ENCODE assay signal across 14 cellular contexts in genomic region chr20:32112862-32113261, GRCh38. TPM values are rescaled to one million over a fixed set of nuclear protein-coding genes. Genes with fewer than 3 reads are reported as not detected.
DNase-seq lines count a peak whose midpoint lies in the region; ATAC-seq and TF ChIP-seq lines count a peak whose summit lies in the region.
"Had no signal": no experiment of that assay in that cellular context is flagged by ENCODE, and none has a peak within 500 bp of the region (broad histone marks: within the 10 kb centered on the region; RNA-seq: fewer than 3 reads in every experiment).

No MANE protein-coding gene starts in this region.

- H3K9me3 ChIP-seq in colonic mucosa = no peaks in the 10 kb centered on the region

- no peaks in the 10 kb centered on the region for H3K4me1 ChIP-seq in colonic mucosa

- peaks cover 30% of the 10 kb centered on the region for H3K4me1 Mint-ChIP-seq in neural crest cell

- H3K4me3 ChIP-seq in HL-60 (replicated peaks; ENCODE audit: insufficient read depth, low read length) = no peak overlapping the region
- H3K4me3 ChIP-seq in colonic mucosa = no peak overlapping the region

- no peaks in the 10 kb centered on the region for H3K9me3 Mint-ChIP-seq in neural crest cell
- H3K9me3 Mint-ChIP-seq: activated naive CD8-positive, alpha-beta T cell treated with anti-CD3 and anti-CD28 coated beads, Interleukin-2, amount 10 ng/mL, durations not matched to agents 7 days and 5 days had no signal

- H3K27me3 Mint-ChIP-seq in neural crest cell (ENCODE audit: low read depth) = peaks cover 2% of the 10 kb centered on the region
- H3K27me3 Mint-ChIP-seq: activated naive CD8-positive, alpha-beta T cell treated with anti-CD3 and anti-CD28 coated beads, Interleukin-2, amount 10 ng/mL, durations not matched to agents 7 days and 5 days had no signal

- no peaks in the 10 kb centered on the region for H3K27me3 ChIP-seq in HL-60 (ENCODE audit: insufficient read depth, poor library complexity, severe bottlenecking)
- H3K27me3 ChIP-seq in colonic mucosa = no peaks in the 10 kb centered on the region

- DNase-seq in HL-60 (ENCODE audit: low read depth in 1 of 2, low spot score in 1 of 2) = peak; percentile 94 to 98
- peak; percentile 28 for DNase-seq in OCI-M1 (lab: John Stamatoyannopoulos, UW)
- peak; percentile 77 for DNase-seq in colonic mucosa
- no peak for DNase-seq in neural crest cell (ENCODE audit: low read depth, low spot score)
- DNase-seq in D341Med (ENCODE audit: low spot score) = no peak
- DNase-seq in activated gamma-delta T cell (lab: John Stamatoyannopoulos, UW) = no peak
- DNase-seq in COR-L47 (lab: John Stamatoyannopoulos, UW) = no peak
- DNase-seq: activated CD4-positive, alpha-beta T cell treated with anti-CD3 and anti-CD28 coated beads for 1 hour; activated naive CD8-positive, alpha-beta T cell treated with anti-CD3 and anti-CD28 coated beads, Interleukin-2, amount 10 ng/mL, durations not matched to agents 7 days and 5 days; effector memory CD4-positive, alpha-beta T cell; hippocampal formation; NCI-H2107 had no signal

- H3K4me3 Mint-ChIP-seq in neural crest cell = peak overlapping the region; percentile 68
- H3K4me3 Mint-ChIP-seq: activated naive CD8-positive, alpha-beta T cell treated with anti-CD3 and anti-CD28 coated beads, Interleukin-2, amount 10 ng/mL, durations not matched to agents 7 days and 5 days had no signal

- no peak for TF ChIP-seq CTCF in HL-60 (IDR thresholded peaks at IDR 0.05; ENCODE audit: insufficient read depth, low read length)
- no peak for TF ChIP-seq CTCF in colonic mucosa (IDR thresholded peaks at IDR 0.05)
- TF ChIP-seq CTCF in neural crest cell (conservative IDR thresholded peaks at IDR 0.05) = no peak

- ATAC-seq in HG02973 (IDR thresholded peaks at IDR 0.05; ENCODE audit: unreplicated experiment) = no peak
- ATAC-seq: sciatic nerve had no signal

- H3K27ac ChIP-seq in HL-60 (replicated peaks) (peak overlapping the region; percentile 40; the same call in 1 of the 2 replicates), colonic mucosa (peak overlapping the region; percentile 91)

- H3K36me3 ChIP-seq in colonic mucosa = no peaks in the 10 kb centered on the region

- no peak overlapping the region for H3K9ac ChIP-seq in colonic mucosa (ENCODE audit: low read depth in 2 of 2, low read length in 2 of 2)

- intact Hi-C loops in colonic mucosa (cut with DNase I) = no loop called here

- H3K27ac Mint-ChIP-seq in neural crest cell (ENCODE audit: unreplicated experiment) = peak overlapping the region; percentile 9
- H3K27ac Mint-ChIP-seq: activated naive CD8-positive, alpha-beta T cell treated with anti-CD3 and anti-CD28 coated beads, Interleukin-2, amount 10 ng/mL, durations not matched to agents 7 days and 5 days had no signal

- H3K36me3 Mint-ChIP-seq in neural crest cell (ENCODE audit: low read depth) = no peaks in the 10 kb centered on the region

RNA-seq across cellular contexts. Expression of gene TM9SF4, which starts 3.3 kb away (rescaled TPM):
- total RNA-seq in colonic mucosa (10 to 100 TPM; 76.7 to 79.9 TPM), neural crest cell (76.7 and 76.8 TPM in 2 replicates)

Comparison
In these comparisons a context has a peak if more than half of its experiments do, and no peak if none do; other contexts are left out.
1. DNase-seq: peak in HL-60 (2 of 2), OCI-M1 (single experiment) and colonic mucosa (single experiment); none in neural crest cell (single experiment), D341Med (single experiment), activated gamma-delta T cell (single experiment) and COR-L47 (single experiment).